33 cellular contexts compared by ENCODE assay signal in genomic region chr2:194346189-194346588, GRCh38.
DNase-seq lines count a peak whose midpoint lies in the region; ATAC-seq, FAIRE-seq and TF ChIP-seq lines count a peak whose summit lies in the region.
"Had no signal": no experiment of that assay in that cellular context is flagged by ENCODE, and none has a peak within 500 bp of the region (broad histone marks: within the 10 kb centered on the region; RNA-seq: fewer than 3 reads in every experiment).

No MANE protein-coding gene starts in this region.

- H3K27me3 Mint-ChIP-seq in naive thymus-derived CD4-positive, alpha-beta T cell, result no peaks in the 10 kb centered on the region
- H3K27me3 Mint-ChIP-seq: activated CD4-positive, alpha-beta T cell treated with anti-CD3 and anti-CD28 coated beads for 36 hours; effector memory CD8-positive, alpha-beta T cell; natural killer cell treated with Interleukin-12 subunit alpha and Interleukin-12 subunit beta and Interleukin-15 and Interleukin-18, amount 100 ng/mL, for 72 hours had no signal

- no peak for ATAC-seq in HepG2
- no peak for ATAC-seq in HG02852 (IDR thresholded peaks at IDR 0.05; ENCODE audit: unreplicated experiment)
- no peak for ATAC-seq in HG03097 (IDR thresholded peaks at IDR 0.05; ENCODE audit: low FRiP score, unreplicated experiment)
- ATAC-seq in naive thymus-derived CD4-positive, alpha-beta T cell, result no peak
- ATAC-seq: activated CD4-positive, alpha-beta T cell treated with anti-CD3 and anti-CD28 coated beads for 36 hours; activated T-cell treated with anti-CD3 and anti-CD28 coated beads, Interleukin-2, amount 50 U/mL, for 4 hours; effector memory CD8-positive, alpha-beta T cell; GM12878; left lung; natural killer cell treated with Interleukin-12 subunit alpha and Interleukin-12 subunit beta and Interleukin-15 and Interleukin-18, amount 100 ng/mL, for 72 hours; right cardiac atrium; SK-N-SH treated with all-trans-retinoic acid at 6 μM for 48 hours had no signal

- CTCF ChIA-PET in HepG2 (lab: Yijun Ruan, JAX; ENCODE audit: low intra/inter-chr PET ratio, low total read pairs), result no interaction called here
- CTCF ChIA-PET in naive thymus-derived CD4-positive, alpha-beta T cell (lab: Charles Lee), result no interaction called here

- no peak for TF ChIP-seq EP300 in HepG2 (IDR thresholded peaks at IDR 0.05; ENCODE audit: low read depth in 2 of 2, low read length in 2 of 2)
- no peak for TF ChIP-seq EP300 in HepG2 (CRISPR knock-in tag; IDR thresholded peaks at IDR 0.05; ENCODE audit: borderline replicate concordance)

- peak; percentile 26 to 41 for DNase-seq in HAP-1 (ENCODE audit: low spot score in 2 of 2)
- DNase-seq in NCI-H1930 (lab: John Stamatoyannopoulos, UW), result peak; percentile 60 to 64
- peak; percentile 19 to 42 for DNase-seq in NCI-H524 (lab: John Stamatoyannopoulos, UW)
- DNase-seq in HepG2 (ENCODE audit: low spot score), result no peak
- DNase-seq in naive thymus-derived CD4-positive, alpha-beta T cell, result no peak
- DNase-seq: activated CD4-positive, alpha-beta T cell treated with anti-CD3 and anti-CD28 coated beads for 36 hours; activated naive CD4-positive, alpha-beta T cell; activated T-cell treated with anti-CD3 and anti-CD28 coated beads, Interleukin-2, amount 50 U/mL, for 4 hours; adrenal gland; BE2C; colonic mucosa; DND-41; effector memory CD8-positive, alpha-beta T cell; foreskin melanocyte; H7; immature natural killer cell; left lung; NCI-H1092; NCI-H510A; right cardiac atrium; stimulated activated CD4-positive, alpha-beta T cell treated with anti-CD3 and anti-CD28 coated beads, Interleukin-4, amount 100 ng/mL, for 4 hours; stimulated activated naive CD4-positive, alpha-beta T cell had no signal

- no peaks in the 10 kb centered on the region for H3K36me3 Mint-ChIP-seq in naive thymus-derived CD4-positive, alpha-beta T cell
- H3K36me3 Mint-ChIP-seq: immature natural killer cell; natural killer cell treated with Interleukin-12 subunit alpha and Interleukin-12 subunit beta and Interleukin-15 and Interleukin-18, amount 100 ng/mL, for 72 hours had no signal

- H4K20me1 ChIP-seq in HepG2 (ENCODE audit: insufficient read depth, low read length), result no peaks in the 10 kb centered on the region

- no peak overlapping the region for H3K27ac ChIP-seq in HepG2 (ENCODE audit: extremely low read length, insufficient read depth, low read length)
- H3K27ac ChIP-seq in naive thymus-derived CD4-positive, alpha-beta T cell (ENCODE audit: low read depth, low read length), result no peak overlapping the region
- H3K27ac ChIP-seq: adrenal gland, breast epithelium, colonic mucosa, esophagus muscularis mucosa, HL-60, left lung, parathyroid adenoma had no signal

- H3K36me3 ChIP-seq in HAP-1 (replicated peaks), result no peaks in the 10 kb centered on the region
- no peaks in the 10 kb centered on the region for H3K36me3 ChIP-seq in HepG2 (replicated peaks in 1 of 2; ENCODE audit: control insufficient read depth in 1 of 2, insufficient read depth in 2 of 2, low read length in 2 of 2)
- H3K36me3 ChIP-seq in naive thymus-derived CD4-positive, alpha-beta T cell (ENCODE audit: control insufficient read depth in 2 of 3, insufficient read depth in 3 of 3, low read length in 3 of 3), result no peaks in the 10 kb centered on the region
- H3K36me3 ChIP-seq: adrenal gland, BE2C, breast epithelium, colonic mucosa, esophagus muscularis mucosa, left lung had no signal

- intact Hi-C loops in HepG2 (cut with micrococcal nuclease; ENCODE audit: unreplicated experiment), result no loop called here
- intact Hi-C loops in naive thymus-derived CD4-positive, alpha-beta T cell (cut with micrococcal nuclease), result no loop called here

- H3K79me2 ChIP-seq in HepG2 (ENCODE audit: insufficient read depth, low read length), result no peaks in the 10 kb centered on the region
- H3K79me2 ChIP-seq: parathyroid adenoma had no signal

- H2AFZ ChIP-seq in HepG2 (ENCODE audit: low read length), result no peak overlapping the region
- H2AFZ ChIP-seq: parathyroid adenoma had no signal

- no peak overlapping the region for H3K4me3 Mint-ChIP-seq in naive thymus-derived CD4-positive, alpha-beta T cell
- H3K4me3 Mint-ChIP-seq: activated CD4-positive, alpha-beta T cell treated with anti-CD3 and anti-CD28 coated beads for 36 hours; activated T-cell treated with anti-CD3 and anti-CD28 coated beads, Interleukin-2, amount 50 U/mL, for 4 hours; effector memory CD8-positive, alpha-beta T cell; immature natural killer cell; natural killer cell treated with Interleukin-12 subunit alpha and Interleukin-12 subunit beta and Interleukin-15 and Interleukin-18, amount 100 ng/mL, for 72 hours had no signal

- H3K27me3 ChIP-seq in HAP-1 (ENCODE audit: low read depth) (no peaks in the 10 kb centered on the region), HepG2 (ENCODE audit: control insufficient read depth in 1 of 2, insufficient read depth in 2 of 2, low read length in 2 of 2) (no peaks in the 10 kb centered on the region)
- H3K27me3 ChIP-seq in naive thymus-derived CD4-positive, alpha-beta T cell (ENCODE audit: control insufficient read depth in 2 of 2, insufficient read depth in 2 of 2, low read length in 2 of 2), result no peaks in the 10 kb centered on the region
- H3K27me3 ChIP-seq: adrenal gland, BE2C, breast epithelium, colonic mucosa, esophagus muscularis mucosa, left lung had no signal

- FAIRE-seq in islet of Langerhans (lab: Jason Lieb, UNC) (peak; percentile 5), HepG2 (lab: Jason Lieb, UNC) (no peak)
- FAIRE-seq: GM12878, urothelium cell line had no signal

- H3K9me3 ChIP-seq in HAP-1 (no peaks in the 10 kb centered on the region), HepG2 (ENCODE audit: low read length) (no peaks in the 10 kb centered on the region)
- no peaks in the 10 kb centered on the region for H3K9me3 ChIP-seq in naive thymus-derived CD4-positive, alpha-beta T cell (ENCODE audit: control insufficient read depth in 2 of 3, low read length in 3 of 3)
- H3K9me3 ChIP-seq: adrenal gland, BE2C, breast epithelium, colonic mucosa, esophagus muscularis mucosa, left lung had no signal

- no peak overlapping the region for H3K4me2 ChIP-seq in HepG2 (ENCODE audit: low read depth, low read length)

- WGBS in HepG2 (ENCODE audit: low lambda C conversion rate), result 2% methylated on average over 1 of the region's 1 CpG

- no peak overlapping the region for H3K9ac ChIP-seq in HepG2 (ENCODE audit: insufficient read depth, low read depth, low read length)
- H3K9ac ChIP-seq: parathyroid adenoma had no signal

- TF ChIP-seq RAD21 in HepG2 (CRISPR knock-in tag; IDR thresholded peaks at IDR 0.05), result no peak

- no peak for TF ChIP-seq POLR2A in HepG2 (IDR thresholded peaks at IDR 0.05; ENCODE audit: insufficient read depth in 1 of 2, low read depth in 2 of 2, low read length in 2 of 2)

- no peak for TF ChIP-seq CTCF in HepG2 (CRISPR knock-in tag; IDR thresholded peaks at IDR 0.05)

- no TSS peak for BruUV-seq in HepG2 (replicated peaks; lab: Mats Ljungman, UMichigan)

- H3K4me1 ChIP-seq in HAP-1 (no peaks in the 10 kb centered on the region; the same call in 1 of the 2 replicates), HepG2 (ENCODE audit: insufficient read depth, low read length) (no peaks in the 10 kb centered on the region)
- no peaks in the 10 kb centered on the region for H3K4me1 ChIP-seq in naive thymus-derived CD4-positive, alpha-beta T cell (ENCODE audit: control insufficient read depth in 2 of 2, insufficient read depth in 2 of 2, low read length in 2 of 2)
- H3K4me1 ChIP-seq: adrenal gland, BE2C, breast epithelium, colonic mucosa, esophagus muscularis mucosa, left lung, parathyroid adenoma had no signal

- in situ Hi-C loops in HAP-1 (cut with MboI; ENCODE audit: low sequenced_read_pairs) (no loop called here), HepG2 (cut with HindIII; ENCODE audit: extremely low pct_ligation_motif_present, low pct_unique_long_range_greater_than_20kb) (no loop called here)

- H3K4me1 Mint-ChIP-seq in naive thymus-derived CD4-positive, alpha-beta T cell, result no peaks in the 10 kb centered on the region
- H3K4me1 Mint-ChIP-seq: activated CD4-positive, alpha-beta T cell treated with anti-CD3 and anti-CD28 coated beads for 36 hours; immature natural killer cell had no signal

- POLR2A ChIA-PET in HepG2 (lab: Yijun Ruan, JAX), result no interaction called here
- POLR2A ChIA-PET in naive thymus-derived CD4-positive, alpha-beta T cell (lab: Charles Lee), result no interaction called here

- H3K9me3 Mint-ChIP-seq in naive thymus-derived CD4-positive, alpha-beta T cell, result no peaks in the 10 kb centered on the region
- H3K9me3 Mint-ChIP-seq: activated T-cell treated with anti-CD3 and anti-CD28 coated beads, Interleukin-2, amount 50 U/mL, for 4 hours; effector memory CD8-positive, alpha-beta T cell; natural killer cell treated with Interleukin-12 subunit alpha and Interleukin-12 subunit beta and Interleukin-15 and Interleukin-18, amount 100 ng/mL, for 72 hours had no signal

- H3K4me3 ChIP-seq in HAP-1, result no peak overlapping the region
- H3K4me3 ChIP-seq in HepG2 (replicated peaks in 1 of 3; ENCODE audit: insufficient read depth in 1 of 3, low read depth in 2 of 3, low read length in 3 of 3), result no peak overlapping the region
- no peak overlapping the region for H3K4me3 ChIP-seq in naive thymus-derived CD4-positive, alpha-beta T cell (ENCODE audit: low read length)
- H3K4me3 ChIP-seq: adrenal gland, breast epithelium, colonic mucosa, esophagus muscularis mucosa, GM12878, left lung had no signal

- H3K27ac Mint-ChIP-seq in naive thymus-derived CD4-positive, alpha-beta T cell, result no peak overlapping the region
- H3K27ac Mint-ChIP-seq: activated CD4-positive, alpha-beta T cell treated with anti-CD3 and anti-CD28 coated beads for 36 hours; effector memory CD8-positive, alpha-beta T cell; immature natural killer cell; natural killer cell treated with Interleukin-12 subunit alpha and Interleukin-12 subunit beta and Interleukin-15 and Interleukin-18, amount 100 ng/mL, for 72 hours had no signal

TF ChIP-seq in HepG2, 621 proteins besides CTCF, POLR2A, EP300 and RAD21 (continues in another document):
- no peak for TF ChIP-seq KLF15 (CRISPR knock-in tag; IDR thresholded peaks at IDR 0.05; ENCODE audit: borderline replicate concordance)

Comparison
In these comparisons a context has a peak if more than half of its experiments do, and no peak if none do; other contexts are left out.
1. DNase-seq: peak in HAP-1 (2 of 2), NCI-H1930 (2 of 2) and NCI-H524 (2 of 2); none in HepG2 (single experiment) and naive thymus-derived CD4-positive, alpha-beta T cell (0 of 9).